Comparison of ENCODE assay signal across 1 cellular context in genomic region chr1:205749094-205749825, GRCh38.
A peak's percentile ranks its signal among the peaks of the same experiment; 100 is the strongest.
TF ChIP-seq lines count a peak whose summit lies in the region.

No MANE protein-coding gene starts in this region.

TF ChIP-seq in HepG2, 621 proteins besides CTCF, POLR2A, EP300 and RAD21 (continued from another document and continues in another):
- TF ChIP-seq THAP8 (CRISPR knock-in tag; IDR thresholded peaks at IDR 0.05; ENCODE audit: borderline replicate concordance): peak; percentile 38; the same call in 1 of the 2 replicates
- no peak for TF ChIP-seq ZSCAN22 (CRISPR knock-in tag; IDR thresholded peaks at IDR 0.05)
- TF ChIP-seq PHF8 (CRISPR knock-in tag; IDR thresholded peaks at IDR 0.05): peak; percentile 47; the same call in 1 of the 2 replicates
- peak; percentile 7; the same call in 1 of the 2 replicates for TF ChIP-seq POLR2AphosphoS5 (IDR thresholded peaks at IDR 0.05; ENCODE audit: low read depth, low read length)
- TF ChIP-seq TCF7L2 (IDR thresholded peaks at IDR 0.05; ENCODE audit: low read depth, low read length): no peak
- TF ChIP-seq ZNF772 (CRISPR knock-in tag; IDR thresholded peaks at IDR 0.05): peak; percentile 73
- no peak for TF ChIP-seq ZNF7 (CRISPR knock-in tag; IDR thresholded peaks at IDR 0.05)
- peak; percentile 90 for TF ChIP-seq TARDBP (CRISPR knock-in tag; IDR thresholded peaks at IDR 0.05)
- TF ChIP-seq BORCS8-MEF2B (CRISPR knock-in tag; IDR thresholded peaks at IDR 0.05): peak; percentile 71; the same call in 1 of the 2 replicates
- no peak for TF ChIP-seq ZNF318 (CRISPR knock-in tag; IDR thresholded peaks at IDR 0.05)
- TF ChIP-seq MEF2D (CRISPR knock-in tag; IDR thresholded peaks at IDR 0.05): peak; percentile 68; the same call in 1 of the 2 replicates
- no peak; the same call in 1 of the 2 replicates for TF ChIP-seq KDM5B (CRISPR knock-in tag; IDR thresholded peaks at IDR 0.05; ENCODE audit: borderline replicate concordance)
- TF ChIP-seq NRL (CRISPR knock-in tag; IDR thresholded peaks at IDR 0.05; ENCODE audit: borderline replicate concordance): no peak
- peak; percentile 83 for TF ChIP-seq IKZF5 (CRISPR knock-in tag; IDR thresholded peaks at IDR 0.05)
- TF ChIP-seq ZNF562 (CRISPR knock-in tag; IDR thresholded peaks at IDR 0.05; ENCODE audit: borderline replicate concordance): no peak
- TF ChIP-seq HNF4A (CRISPR knock-in tag; IDR thresholded peaks at IDR 0.05): peak; percentile 23; the same call in 1 of the 2 replicates
- peak; percentile 86 for TF ChIP-seq CHD2 (IDR thresholded peaks at IDR 0.05; ENCODE audit: low read depth, low read length)
- no peak for TF ChIP-seq MTA1 (CRISPR knock-in tag; IDR thresholded peaks at IDR 0.05; ENCODE audit: borderline replicate concordance)
- peak; percentile 94 for TF ChIP-seq TBX2 (CRISPR knock-in tag; IDR thresholded peaks at IDR 0.05; ENCODE audit: borderline replicate concordance)
- TF ChIP-seq ARID5B (CRISPR knock-in tag; IDR thresholded peaks at IDR 0.05): no peak; the same call in none of the 2 replicates
- no peak for TF ChIP-seq MEIS1 (CRISPR knock-in tag; IDR thresholded peaks at IDR 0.05; ENCODE audit: borderline replicate concordance)
- TF ChIP-seq KLF12 (CRISPR knock-in tag; IDR thresholded peaks at IDR 0.05; ENCODE audit: borderline replicate concordance): no peak
- TF ChIP-seq ZNF614 (CRISPR knock-in tag; IDR thresholded peaks at IDR 0.05; ENCODE audit: borderline replicate concordance): peak; percentile 79; the same call in 1 of the 2 replicates
- TF ChIP-seq POLR2G (IDR thresholded peaks at IDR 0.05; ENCODE audit: low read depth, low read length): peak; percentile 64
- TF ChIP-seq ZNF18 (CRISPR knock-in tag; IDR thresholded peaks at IDR 0.05; ENCODE audit: insufficient replicate concordance): peak; percentile 34
- TF ChIP-seq ZNF143 (CRISPR knock-in tag; IDR thresholded peaks at IDR 0.05): no peak
- TF ChIP-seq KAT2B (IDR thresholded peaks at IDR 0.05; ENCODE audit: borderline replicate concordance, low read depth, low read length): no peak
- peak; percentile 62 for TF ChIP-seq ZFY (CRISPR knock-in tag; IDR thresholded peaks at IDR 0.05)
- peak; percentile 14; the same call in 1 of the 2 replicates for TF ChIP-seq TAF1 (CRISPR knock-in tag; IDR thresholded peaks at IDR 0.05)
- TF ChIP-seq YEATS4 (CRISPR knock-in tag; IDR thresholded peaks at IDR 0.05; ENCODE audit: borderline replicate concordance): peak; percentile 60
- TF ChIP-seq RXRB (CRISPR knock-in tag; IDR thresholded peaks at IDR 0.05; ENCODE audit: borderline replicate concordance): peak; percentile 57; the same call in 1 of the 2 replicates
- TF ChIP-seq ZNF564 (CRISPR knock-in tag; IDR thresholded peaks at IDR 0.05): peak; percentile 47
- TF ChIP-seq FOXO1 (CRISPR knock-in tag; IDR thresholded peaks at IDR 0.05): peak; percentile 41; the same call in 1 of the 2 replicates
- TF ChIP-seq ZNF878 (CRISPR knock-in tag; IDR thresholded peaks at IDR 0.05): 0 out of 2 replicates have a peak, but pooled peaks have one; percentile 23
- TF ChIP-seq ZNF281 (CRISPR knock-in tag; IDR thresholded peaks at IDR 0.05; ENCODE audit: borderline replicate concordance): peak; percentile 97
- TF ChIP-seq KDM2A (CRISPR knock-in tag; IDR thresholded peaks at IDR 0.05; ENCODE audit: borderline replicate concordance, low read depth): peak; percentile 62; the same call in 1 of the 2 replicates
- TF ChIP-seq CBX1 (IDR thresholded peaks at IDR 0.05; ENCODE audit: low read depth): no peak
- TF ChIP-seq ZNF335 (CRISPR knock-in tag; IDR thresholded peaks at IDR 0.05): peak; percentile 69
- TF ChIP-seq ZBTB4 (CRISPR knock-in tag; IDR thresholded peaks at IDR 0.05; ENCODE audit: borderline replicate concordance): no peak; the same call in 1 of the 2 replicates
- peak; percentile 63 for TF ChIP-seq HDAC2 (CRISPR knock-in tag; IDR thresholded peaks at IDR 0.05)
